Comparison of ENCODE assay signal across 8 cellular contexts in the genomic region with DNA sequence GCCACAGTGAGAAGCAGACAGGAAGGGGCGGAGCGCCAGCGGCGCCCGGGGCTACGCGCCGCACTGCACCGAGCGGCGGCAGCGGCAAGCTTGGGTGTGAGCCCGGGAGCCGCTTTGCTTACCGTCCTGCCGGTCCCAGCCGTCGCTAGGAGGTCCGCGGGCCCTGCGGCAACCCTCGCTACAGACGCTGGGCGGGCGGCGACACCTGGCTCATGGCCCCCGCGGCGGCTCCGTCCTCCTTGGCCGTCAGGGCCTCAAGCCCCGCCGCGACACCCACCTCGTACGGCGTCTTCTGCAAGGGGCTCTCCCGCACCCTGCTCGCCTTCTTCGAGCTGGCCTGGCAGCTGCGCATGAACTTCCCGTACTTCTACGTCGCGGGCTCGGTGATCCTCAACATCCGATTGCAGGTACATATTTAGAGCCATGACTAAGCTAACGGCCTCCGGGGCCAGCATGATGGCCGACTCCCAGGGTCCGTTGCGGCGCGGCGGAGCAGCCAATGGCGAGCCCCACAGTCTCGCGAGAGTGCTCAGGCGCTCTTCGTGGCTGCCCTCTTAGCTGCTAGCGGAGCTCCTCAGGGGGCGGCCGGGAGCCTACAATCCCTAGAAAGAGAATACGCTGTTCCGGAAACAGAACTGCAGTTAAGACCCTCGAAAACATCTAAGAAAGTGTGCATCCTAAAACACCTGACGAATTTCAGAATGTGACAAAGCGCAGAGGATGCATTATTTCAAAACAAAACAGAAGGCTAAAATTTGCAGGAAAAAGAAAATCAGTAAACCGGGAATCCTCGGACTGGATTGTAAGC. TPM values are rescaled to one million over a fixed set of nuclear protein-coding genes. Genes with fewer than 3 reads are reported as not detected.
DNase-seq lines count a peak whose midpoint lies in the region; ATAC-seq and TF ChIP-seq lines count a peak whose summit lies in the region.

Gene SMIM10L1 (plus strand): TSS at position 50 of the 808 bp plus-strand sequence. CDS start 163 bp downstream, at position 213.

- H3K4me3 Mint-ChIP-seq in natural killer cell treated with Interleukin-12 subunit alpha and Interleukin-12 subunit beta and Interleukin-15 and Interleukin-18, amount 100 ng/mL, for 72 hours, result peak within 1 kb of the TSS; percentile 98

- H3K36me3 ChIP-seq in HAP-1 (replicated peaks) (no peaks in the 10 kb centered on the region; the same call in none of the 2 replicates), MG63 (peaks cover 47% of the 10 kb centered on the region)

- H3K9me3 ChIP-seq in HAP-1 (no peaks in the 10 kb centered on the region), MG63 (no peaks in the 10 kb centered on the region)

- no peaks in the 10 kb centered on the region for H3K9me3 Mint-ChIP-seq in natural killer cell treated with Interleukin-12 subunit alpha and Interleukin-12 subunit beta and Interleukin-15 and Interleukin-18, amount 100 ng/mL, for 72 hours

- H3K27ac Mint-ChIP-seq in natural killer cell treated with Interleukin-12 subunit alpha and Interleukin-12 subunit beta and Interleukin-15 and Interleukin-18, amount 100 ng/mL, for 72 hours, result peak within 1 kb of the TSS; percentile 97 to 99

- H3K36me3 Mint-ChIP-seq in natural killer cell treated with Interleukin-12 subunit alpha and Interleukin-12 subunit beta and Interleukin-15 and Interleukin-18, amount 100 ng/mL, for 72 hours, result peaks cover 36% of the 10 kb centered on the region

- ATAC-seq in natural killer cell treated with Interleukin-12 subunit alpha and Interleukin-12 subunit beta and Interleukin-15 and Interleukin-18, amount 100 ng/mL, for 72 hours, result peak; percentile 99

- DNase-seq in G401 (ENCODE audit: low spot score), result peak; percentile 91
- DNase-seq in HAP-1 (ENCODE audit: low spot score in 2 of 2), result peak; percentile 90 to 93
- peak; percentile 94 for DNase-seq in MG63
- peak; percentile 40 to 78 for DNase-seq in SHP77 (lab: John Stamatoyannopoulos, UW)
- peak; percentile 94 for DNase-seq in activated effector memory CD4-positive, alpha-beta T cell treated with anti-CD3 and anti-CD28 coated beads, Interleukin-2, amount 50 U/mL, for 16 hours
- peak; percentile 95 for DNase-seq in fibroblast of the aortic adventitia (ENCODE audit: low read depth)
- DNase-seq in natural killer cell treated with Interleukin-12 subunit alpha and Interleukin-12 subunit beta and Interleukin-15 and Interleukin-18, amount 100 ng/mL, for 72 hours (ENCODE audit: low spot score), result peak; percentile 93
- DNase-seq in stimulated activated naive CD4-positive, alpha-beta T cell treated with Interleukin-2 at 50 U/mL for 16 hours (lab: John Stamatoyannopoulos, UW), result peak; percentile 86

- peaks cover 46 to 57% of the 10 kb centered on the region in 2 donors for H3K4me1 Mint-ChIP-seq in natural killer cell treated with Interleukin-12 subunit alpha and Interleukin-12 subunit beta and Interleukin-15 and Interleukin-18, amount 100 ng/mL, for 72 hours (ENCODE audit: low read depth in 2 of 2)

- peak within 1 kb of the TSS; percentile 88 for H3K4me3 ChIP-seq in HAP-1
- peak within 1 kb of the TSS; percentile 90 for H3K4me3 ChIP-seq in MG63
- peak within 1 kb of the TSS; percentile 90 for H3K4me3 ChIP-seq in fibroblast of the aortic adventitia (ENCODE audit: low read depth, low read length)

- no peaks in the 10 kb centered on the region for H3K27me3 Mint-ChIP-seq in natural killer cell treated with Interleukin-12 subunit alpha and Interleukin-12 subunit beta and Interleukin-15 and Interleukin-18, amount 100 ng/mL, for 72 hours

- H3K27me3 ChIP-seq in HAP-1 (ENCODE audit: low read depth) (no peaks in the 10 kb centered on the region), MG63 (no peaks in the 10 kb centered on the region)

- TF ChIP-seq CTCF in fibroblast of the aortic adventitia (IDR thresholded peaks at IDR 0.05; ENCODE audit: insufficient read depth, low read length), result peak; percentile 14

- H3K4me1 ChIP-seq in HAP-1, result peaks cover 27% of the 10 kb centered on the region

- in situ Hi-C loops in G401 (cut with HindIII; ENCODE audit: low sequenced_read_pairs), result no loop called here
- in situ Hi-C loops in HAP-1 (cut with MboI; ENCODE audit: low sequenced_read_pairs), result no loop called here

RNA-seq across cellular contexts. Expression of gene SMIM10L1, which starts in this region (rescaled TPM):
- total RNA-seq in G401 (2014; rRNA removed; shearing (Covaris generic)), result 10.3 and 11.4 TPM in 2 replicates
- total RNA-seq in MG63 (2014; rRNA removed; shearing (Covaris generic); ENCODE audit: low replicate concordance), result 5.2 and 8.0 TPM in 2 replicates
- 6.5 and 8.3 TPM in 2 replicates for total RNA-seq in fibroblast of the aortic adventitia (ENCODE audit: low replicate concordance)
- 1 to 10 TPM; 8.8 to 9.4 TPM for total RNA-seq in natural killer cell treated with Interleukin-12 subunit alpha and Interleukin-12 subunit beta and Interleukin-15 and Interleukin-18, amount 100 ng/mL, for 72 hours

Comparison
In these comparisons a context has a peak if more than half of its experiments do, and no peak if none do; other contexts are left out.
1. Peak in every context shown above with its lines: DNase-seq, ATAC-seq and H3K4me3 ChIP-seq.